Comparison of ENCODE assay signal across 1 cellular context in genomic region chr1:89598450-89599331, GRCh38.
TF ChIP-seq lines count a peak whose summit lies in the region.

No MANE protein-coding gene starts in this region.

TF ChIP-seq in GM23338, 12 proteins besides CTCF, POLR2A, EP300 and RAD21:
- TF ChIP-seq, protein P1, sequence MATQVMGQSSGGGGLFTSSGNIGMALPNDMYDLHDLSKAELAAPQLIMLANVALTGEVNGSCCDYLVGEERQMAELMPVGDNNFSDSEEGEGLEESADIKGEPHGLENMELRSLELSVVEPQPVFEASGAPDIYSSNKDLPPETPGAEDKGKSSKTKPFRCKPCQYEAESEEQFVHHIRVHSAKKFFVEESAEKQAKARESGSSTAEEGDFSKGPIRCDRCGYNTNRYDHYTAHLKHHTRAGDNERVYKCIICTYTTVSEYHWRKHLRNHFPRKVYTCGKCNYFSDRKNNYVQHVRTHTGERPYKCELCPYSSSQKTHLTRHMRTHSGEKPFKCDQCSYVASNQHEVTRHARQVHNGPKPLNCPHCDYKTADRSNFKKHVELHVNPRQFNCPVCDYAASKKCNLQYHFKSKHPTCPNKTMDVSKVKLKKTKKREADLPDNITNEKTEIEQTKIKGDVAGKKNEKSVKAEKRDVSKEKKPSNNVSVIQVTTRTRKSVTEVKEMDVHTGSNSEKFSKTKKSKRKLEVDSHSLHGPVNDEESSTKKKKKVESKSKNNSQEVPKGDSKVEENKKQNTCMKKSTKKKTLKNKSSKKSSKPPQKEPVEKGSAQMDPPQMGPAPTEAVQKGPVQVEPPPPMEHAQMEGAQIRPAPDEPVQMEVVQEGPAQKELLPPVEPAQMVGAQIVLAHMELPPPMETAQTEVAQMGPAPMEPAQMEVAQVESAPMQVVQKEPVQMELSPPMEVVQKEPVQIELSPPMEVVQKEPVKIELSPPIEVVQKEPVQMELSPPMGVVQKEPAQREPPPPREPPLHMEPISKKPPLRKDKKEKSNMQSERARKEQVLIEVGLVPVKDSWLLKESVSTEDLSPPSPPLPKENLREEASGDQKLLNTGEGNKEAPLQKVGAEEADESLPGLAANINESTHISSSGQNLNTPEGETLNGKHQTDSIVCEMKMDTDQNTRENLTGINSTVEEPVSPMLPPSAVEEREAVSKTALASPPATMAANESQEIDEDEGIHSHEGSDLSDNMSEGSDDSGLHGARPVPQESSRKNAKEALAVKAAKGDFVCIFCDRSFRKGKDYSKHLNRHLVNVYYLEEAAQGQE (IDR thresholded peaks at IDR 0.05; ENCODE audit: unreplicated experiment): no peak
- TF ChIP-seq ZNF462 (CRISPR knock-in tag; IDR thresholded peaks at IDR 0.05) (no peak), ETS1 (IDR thresholded peaks at IDR 0.05) (no peak), ZNF331 (CRISPR knock-in tag; IDR thresholded peaks at IDR 0.05; ENCODE audit: low read depth) (no peak), STAT1 (IDR thresholded peaks at IDR 0.05; ENCODE audit: unreplicated experiment) (no peak), CREB1 (CRISPR knock-in tag; IDR thresholded peaks at IDR 0.05; ENCODE audit: low read depth) (no peak), ZNF114 (CRISPR knock-in tag; IDR thresholded peaks at IDR 0.05) (no peak), EZH2 (IDR thresholded peaks at IDR 0.05; ENCODE audit: low read depth, unreplicated experiment) (no peak), POLR2AphosphoS5 (IDR thresholded peaks at IDR 0.05; ENCODE audit: low read depth) (no peak), NANOG (IDR thresholded peaks at IDR 0.05; ENCODE audit: borderline replicate concordance) (no peak), EZH2phosphoT487 (IDR thresholded peaks at IDR 0.05; ENCODE audit: unreplicated experiment) (no peak), JUNB (IDR thresholded peaks at IDR 0.05; ENCODE audit: unreplicated experiment) (no peak)
